Comparison of ENCODE assay signal across 1 cellular context in the genomic region with DNA sequence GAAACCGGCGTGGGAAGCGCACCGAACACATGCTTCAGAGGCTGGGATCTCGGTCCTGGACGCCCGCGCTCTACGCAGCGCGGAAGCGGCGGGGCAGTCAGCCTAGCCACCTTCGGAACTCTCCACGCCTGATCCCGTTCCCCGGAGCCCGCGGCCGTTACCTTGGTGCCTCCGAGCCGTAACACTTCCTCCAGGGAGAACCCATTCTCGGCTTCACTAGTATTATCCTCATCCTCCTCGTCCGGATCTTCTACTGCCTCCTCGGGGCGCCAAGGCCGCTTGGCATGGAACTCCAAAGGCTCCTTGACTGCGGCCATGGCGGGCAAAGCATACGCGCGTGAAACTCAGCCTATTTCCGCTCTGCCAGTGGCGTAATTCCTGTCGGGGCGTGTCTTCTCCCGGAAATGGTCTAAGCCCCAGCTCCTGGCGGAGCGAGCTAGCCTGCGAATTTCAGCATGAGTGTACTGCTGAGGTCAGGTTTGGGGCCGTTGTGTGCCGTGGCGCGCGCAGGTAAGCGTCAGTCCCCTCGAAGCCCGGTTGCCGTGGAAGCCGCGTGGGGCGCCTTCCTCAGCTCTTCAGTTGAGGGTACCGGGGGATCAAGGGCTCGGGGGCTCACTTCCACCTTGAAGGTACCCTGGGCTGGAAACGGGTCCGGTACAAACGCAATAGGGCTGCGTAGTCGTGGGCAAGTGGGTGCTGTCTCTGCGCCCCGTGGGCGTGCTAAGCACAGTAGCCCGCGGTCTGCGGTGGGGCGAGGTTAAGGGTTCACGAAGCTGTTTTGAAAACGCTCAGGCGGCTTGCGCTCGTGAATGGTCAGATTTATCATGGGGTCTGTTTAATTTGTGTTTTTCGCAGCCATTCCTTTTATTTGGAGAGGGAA.
TF ChIP-seq lines count a peak whose summit lies in the region.

A gene with protein sequence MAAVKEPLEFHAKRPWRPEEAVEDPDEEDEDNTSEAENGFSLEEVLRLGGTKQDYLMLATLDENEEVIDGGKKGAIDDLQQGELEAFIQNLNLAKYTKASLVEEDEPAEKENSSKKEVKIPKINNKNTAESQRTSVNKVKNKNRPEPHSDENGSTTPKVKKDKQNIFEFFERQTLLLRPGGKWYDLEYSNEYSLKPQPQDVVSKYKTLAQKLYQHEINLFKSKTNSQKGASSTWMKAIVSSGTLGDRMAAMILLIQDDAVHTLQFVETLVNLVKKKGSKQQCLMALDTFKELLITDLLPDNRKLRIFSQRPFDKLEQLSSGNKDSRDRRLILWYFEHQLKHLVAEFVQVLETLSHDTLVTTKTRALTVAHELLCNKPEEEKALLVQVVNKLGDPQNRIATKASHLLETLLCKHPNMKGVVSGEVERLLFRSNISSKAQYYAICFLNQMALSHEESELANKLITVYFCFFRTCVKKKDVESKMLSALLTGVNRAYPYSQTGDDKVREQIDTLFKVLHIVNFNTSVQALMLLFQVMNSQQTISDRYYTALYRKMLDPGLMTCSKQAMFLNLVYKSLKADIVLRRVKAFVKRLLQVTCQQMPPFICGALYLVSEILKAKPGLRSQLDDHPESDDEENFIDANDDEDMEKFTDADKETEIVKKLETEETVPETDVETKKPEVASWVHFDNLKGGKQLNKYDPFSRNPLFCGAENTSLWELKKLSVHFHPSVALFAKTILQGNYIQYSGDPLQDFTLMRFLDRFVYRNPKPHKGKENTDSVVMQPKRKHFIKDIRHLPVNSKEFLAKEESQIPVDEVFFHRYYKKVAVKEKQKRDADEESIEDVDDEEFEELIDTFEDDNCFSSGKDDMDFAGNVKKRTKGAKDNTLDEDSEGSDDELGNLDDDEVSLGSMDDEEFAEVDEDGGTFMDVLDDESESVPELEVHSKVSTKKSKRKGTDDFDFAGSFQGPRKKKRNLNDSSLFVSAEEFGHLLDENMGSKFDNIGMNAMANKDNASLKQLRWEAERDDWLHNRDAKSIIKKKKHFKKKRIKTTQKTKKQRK (minus strand): TSS at position 346 of the 880 bp plus-strand sequence. CDS start 29 bp downstream, at position 317.
A gene with protein sequence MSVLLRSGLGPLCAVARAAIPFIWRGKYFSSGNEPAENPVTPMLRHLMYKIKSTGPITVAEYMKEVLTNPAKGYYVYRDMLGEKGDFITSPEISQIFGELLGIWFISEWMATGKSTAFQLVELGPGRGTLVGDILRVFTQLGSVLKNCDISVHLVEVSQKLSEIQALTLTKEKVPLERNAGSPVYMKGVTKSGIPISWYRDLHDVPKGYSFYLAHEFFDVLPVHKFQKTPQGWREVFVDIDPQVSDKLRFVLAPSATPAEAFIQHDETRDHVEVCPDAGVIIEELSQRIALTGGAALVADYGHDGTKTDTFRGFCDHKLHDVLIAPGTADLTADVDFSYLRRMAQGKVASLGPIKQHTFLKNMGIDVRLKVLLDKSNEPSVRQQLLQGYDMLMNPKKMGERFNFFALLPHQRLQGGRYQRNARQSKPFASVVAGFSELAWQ (plus strand): TSS at position 408 of the 880 bp plus-strand sequence. CDS start 48 bp downstream, at position 456.

TF ChIP-seq in WTC11, 78 proteins besides CTCF, POLR2A, EP300 and RAD21 (continued from another document):
- TF ChIP-seq, protein P1, sequence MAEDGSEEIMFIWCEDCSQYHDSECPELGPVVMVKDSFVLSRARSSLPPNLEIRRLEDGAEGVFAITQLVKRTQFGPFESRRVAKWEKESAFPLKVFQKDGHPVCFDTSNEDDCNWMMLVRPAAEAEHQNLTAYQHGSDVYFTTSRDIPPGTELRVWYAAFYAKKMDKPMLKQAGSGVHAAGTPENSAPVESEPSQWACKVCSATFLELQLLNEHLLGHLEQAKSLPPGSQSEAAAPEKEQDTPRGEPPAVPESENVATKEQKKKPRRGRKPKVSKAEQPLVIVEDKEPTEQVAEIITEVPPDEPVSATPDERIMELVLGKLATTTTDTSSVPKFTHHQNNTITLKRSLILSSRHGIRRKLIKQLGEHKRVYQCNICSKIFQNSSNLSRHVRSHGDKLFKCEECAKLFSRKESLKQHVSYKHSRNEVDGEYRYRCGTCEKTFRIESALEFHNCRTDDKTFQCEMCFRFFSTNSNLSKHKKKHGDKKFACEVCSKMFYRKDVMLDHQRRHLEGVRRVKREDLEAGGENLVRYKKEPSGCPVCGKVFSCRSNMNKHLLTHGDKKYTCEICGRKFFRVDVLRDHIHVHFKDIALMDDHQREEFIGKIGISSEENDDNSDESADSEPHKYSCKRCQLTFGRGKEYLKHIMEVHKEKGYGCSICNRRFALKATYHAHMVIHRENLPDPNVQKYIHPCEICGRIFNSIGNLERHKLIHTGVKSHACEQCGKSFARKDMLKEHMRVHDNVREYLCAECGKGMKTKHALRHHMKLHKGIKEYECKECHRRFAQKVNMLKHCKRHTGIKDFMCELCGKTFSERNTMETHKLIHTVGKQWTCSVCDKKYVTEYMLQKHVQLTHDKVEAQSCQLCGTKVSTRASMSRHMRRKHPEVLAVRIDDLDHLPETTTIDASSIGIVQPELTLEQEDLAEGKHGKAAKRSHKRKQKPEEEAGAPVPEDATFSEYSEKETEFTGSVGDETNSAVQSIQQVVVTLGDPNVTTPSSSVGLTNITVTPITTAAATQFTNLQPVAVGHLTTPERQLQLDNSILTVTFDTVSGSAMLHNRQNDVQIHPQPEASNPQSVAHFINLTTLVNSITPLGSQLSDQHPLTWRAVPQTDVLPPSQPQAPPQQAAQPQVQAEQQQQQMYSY (CRISPR knock-in tag; IDR thresholded peaks at IDR 0.05): no peak
- TF ChIP-seq ZNF138 (CRISPR knock-in tag; conservative IDR thresholded peaks at IDR 0.05): no peak
- TF ChIP-seq IRF2 (CRISPR knock-in tag; IDR thresholded peaks at IDR 0.05; ENCODE audit: borderline replicate concordance, low read depth): no peak
- TF ChIP-seq ETV6 (CRISPR knock-in tag; IDR thresholded peaks at IDR 0.05): peak; percentile 68
- no peak for TF ChIP-seq ZNF396 (CRISPR knock-in tag; IDR thresholded peaks at IDR 0.05; ENCODE audit: borderline replicate concordance)
- no peak for TF ChIP-seq PRRX2 (CRISPR knock-in tag; IDR thresholded peaks at IDR 0.05)
- TF ChIP-seq SMAD3 (CRISPR knock-in tag; IDR thresholded peaks at IDR 0.05; ENCODE audit: borderline replicate concordance): peak; percentile 86; the same call in 1 of the 2 replicates
- 0 out of 2 replicates have a peak, but pooled peaks have one; percentile 12 for TF ChIP-seq ZNF317 (CRISPR knock-in tag; IDR thresholded peaks at IDR 0.05; ENCODE audit: borderline replicate concordance, low read depth)
- TF ChIP-seq, protein P2, sequence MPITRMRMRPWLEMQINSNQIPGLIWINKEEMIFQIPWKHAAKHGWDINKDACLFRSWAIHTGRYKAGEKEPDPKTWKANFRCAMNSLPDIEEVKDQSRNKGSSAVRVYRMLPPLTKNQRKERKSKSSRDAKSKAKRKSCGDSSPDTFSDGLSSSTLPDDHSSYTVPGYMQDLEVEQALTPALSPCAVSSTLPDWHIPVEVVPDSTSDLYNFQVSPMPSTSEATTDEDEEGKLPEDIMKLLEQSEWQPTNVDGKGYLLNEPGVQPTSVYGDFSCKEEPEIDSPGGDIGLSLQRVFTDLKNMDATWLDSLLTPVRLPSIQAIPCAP (CRISPR knock-in tag; IDR thresholded peaks at IDR 0.05): 0 out of 2 replicates have a peak, but pooled peaks have one; percentile 62
- no peak for TF ChIP-seq ZNF219 (CRISPR knock-in tag; IDR thresholded peaks at IDR 0.05; ENCODE audit: borderline replicate concordance)
- peak; percentile 70; the same call in 1 of the 2 replicates for TF ChIP-seq FOXK1 (CRISPR knock-in tag; IDR thresholded peaks at IDR 0.05)
